Comparison of ENCODE assay signal across 26 cellular contexts in the genomic region with DNA sequence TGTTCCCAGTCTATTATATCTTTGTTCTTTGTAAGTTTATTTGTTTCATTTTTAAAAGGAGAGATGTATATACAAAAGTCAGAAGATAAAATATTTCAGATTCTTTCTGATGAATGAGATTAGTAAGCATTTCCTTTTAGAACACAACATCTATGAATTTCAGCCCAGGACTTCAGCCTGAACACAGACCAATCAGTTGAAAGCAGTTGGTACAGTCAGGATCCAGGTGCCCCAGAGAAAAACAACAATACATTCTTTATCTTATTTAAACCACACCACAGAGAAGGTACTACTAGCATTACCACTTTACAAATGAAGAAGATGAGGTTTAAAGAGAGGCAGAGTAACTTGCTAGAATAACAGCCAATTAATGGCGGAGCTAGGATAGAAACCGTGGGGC.
DNase-seq lines count a peak whose midpoint lies in the region; ATAC-seq and TF ChIP-seq lines count a peak whose summit lies in the region.
"Had no signal": no experiment of that assay in that cellular context is flagged by ENCODE, and none has a peak within 500 bp of the region (broad histone marks: within the 10 kb centered on the region; RNA-seq: fewer than 3 reads in every experiment).

No MANE protein-coding gene starts in this region.

- H3K4me1 ChIP-seq in adipocyte (ENCODE audit: control insufficient read depth, insufficient read depth, low read length): no peaks in the 10 kb centered on the region
- H3K4me1 ChIP-seq: BE2C, vagina had no signal

- H3K9me3 Mint-ChIP-seq in activated T-cell treated with anti-CD3 and anti-CD28 coated beads, Interleukin-2, amount 50 U/mL, for 72 hours: no peaks in the 10 kb centered on the region
- no peaks in the 10 kb centered on the region for H3K9me3 Mint-ChIP-seq in HFFc6
- H3K9me3 Mint-ChIP-seq in naive thymus-derived CD8-positive, alpha-beta T cell: peaks cover 0 to 8% (median 0%) of the 10 kb centered on the region in 9 donors
- H3K9me3 Mint-ChIP-seq: H9, nephron had no signal

- H3K4me3 Mint-ChIP-seq in activated T-cell treated with anti-CD3 and anti-CD28 coated beads, Interleukin-2, amount 50 U/mL, for 72 hours: peak overlapping the region; percentile 21 to 74
- no peak overlapping the region for H3K4me3 Mint-ChIP-seq in HFFc6
- peak overlapping the region in 5 of 10 donors; percentile 28 to 50 (median 43) for H3K4me3 Mint-ChIP-seq in naive thymus-derived CD8-positive, alpha-beta T cell
- H3K4me3 Mint-ChIP-seq: activated naive CD8-positive, alpha-beta T cell treated with anti-CD3 and anti-CD28 coated beads for 36 hours; dendritic cell treated with granulocyte-macrophage colony-stimulating factor and Interleukin-4, amounts not matched to agents 40 ng/mL and 50 ng/mL, for 4 days; H9; nephron; stimulated activated naive CD8-positive, alpha-beta T cell treated with anti-CD3 and anti-CD28 coated beads, Interleukin-15, Interleukin-2, amounts not matched to agents 100 ng/mL and 50 ng/mL, for 24 hours; T-helper 1 cell treated with Interleukin-12 subunit alpha and Interleukin-12 subunit beta and Interleukin-4 antibody, amounts not matched to agents 30 μg/mL and 1 μg/mL, for 36 hours had no signal

- H3K9ac ChIP-seq in adipocyte (ENCODE audit: low read length): no peak overlapping the region

- H3K4me1 Mint-ChIP-seq in activated T-cell treated with anti-CD3 and anti-CD28 coated beads, Interleukin-2, amount 50 U/mL, for 72 hours (ENCODE audit: low read depth): peaks cover 13% of the 10 kb centered on the region
- H3K4me1 Mint-ChIP-seq in HFFc6 (ENCODE audit: low read depth): peaks cover 27% of the 10 kb centered on the region
- peaks cover 12 to 46% (median 28%) of the 10 kb centered on the region in 4 donors for H3K4me1 Mint-ChIP-seq in naive thymus-derived CD8-positive, alpha-beta T cell
- H3K4me1 Mint-ChIP-seq: nephron had no signal

- no peaks in the 10 kb centered on the region for H3K27me3 Mint-ChIP-seq in activated T-cell treated with anti-CD3 and anti-CD28 coated beads, Interleukin-2, amount 50 U/mL, for 72 hours (ENCODE audit: low read depth)
- H3K27me3 Mint-ChIP-seq in HFFc6 (ENCODE audit: insufficient read depth): no peaks in the 10 kb centered on the region
- H3K27me3 Mint-ChIP-seq in naive thymus-derived CD8-positive, alpha-beta T cell: no peaks in the 10 kb centered on the region
- H3K27me3 Mint-ChIP-seq: activated naive CD8-positive, alpha-beta T cell treated with anti-CD3 and anti-CD28 coated beads for 36 hours; dendritic cell treated with granulocyte-macrophage colony-stimulating factor and Interleukin-4, amounts not matched to agents 40 ng/mL and 50 ng/mL, for 4 days; stimulated activated naive CD8-positive, alpha-beta T cell treated with anti-CD3 and anti-CD28 coated beads, Interleukin-15, Interleukin-2, amounts not matched to agents 100 ng/mL and 50 ng/mL, for 24 hours had no signal

- H3K9me3 ChIP-seq in adipocyte (ENCODE audit: control insufficient read depth, low read length): no peaks in the 10 kb centered on the region
- H3K9me3 ChIP-seq: BE2C, thoracic aorta, vagina had no signal

- no peak for ATAC-seq in activated T-cell treated with anti-CD3 and anti-CD28 coated beads, Interleukin-2, amount 50 U/mL, for 72 hours (replicated peaks in 1 of 2)
- ATAC-seq in naive thymus-derived CD8-positive, alpha-beta T cell: no peak

- H3K27ac Mint-ChIP-seq in activated T-cell treated with anti-CD3 and anti-CD28 coated beads, Interleukin-2, amount 50 U/mL, for 72 hours: peak overlapping the region; percentile 79
- H3K27ac Mint-ChIP-seq in HFFc6: no peak overlapping the region
- H3K27ac Mint-ChIP-seq in naive thymus-derived CD8-positive, alpha-beta T cell: peak overlapping the region in 9 of 10 donors; percentile 7 to 88 (median 67)
- H3K27ac Mint-ChIP-seq: activated naive CD8-positive, alpha-beta T cell treated with anti-CD3 and anti-CD28 coated beads for 36 hours; dendritic cell treated with granulocyte-macrophage colony-stimulating factor and Interleukin-4, amounts not matched to agents 40 ng/mL and 50 ng/mL, for 4 days; H9; nephron; stimulated activated naive CD8-positive, alpha-beta T cell treated with anti-CD3 and anti-CD28 coated beads, Interleukin-15, Interleukin-2, amounts not matched to agents 100 ng/mL and 50 ng/mL, for 24 hours; T-helper 1 cell treated with Interleukin-12 subunit alpha and Interleukin-12 subunit beta and Interleukin-4 antibody, amounts not matched to agents 30 μg/mL and 1 μg/mL, for 36 hours had no signal

- no peaks in the 10 kb centered on the region for H3K27me3 ChIP-seq in adipocyte (replicated peaks; ENCODE audit: control insufficient read depth, insufficient read depth, low read length)
- H3K27me3 ChIP-seq: BE2C, vagina had no signal

- no peak for DNase-seq in activated T-cell treated with anti-CD3 and anti-CD28 coated beads, Interleukin-2, amount 50 U/mL, for 72 hours
- DNase-seq in activated T-cell treated with anti-CD3 and anti-CD28 coated beads, Interleukin-2, amount 50 U/mL, for 1 hour: no peak
- peak; percentile 7 for DNase-seq in HFFc6
- peak; percentile 10 for DNase-seq in adipocyte (ENCODE audit: low read depth)
- DNase-seq in naive thymus-derived CD8-positive, alpha-beta T cell: no peak
- DNase-seq in Kasumi-1 (lab: John Stamatoyannopoulos, UW): no peak
- DNase-seq in medulla oblongata (ENCODE audit: extremely low spot score): no peak
- DNase-seq in mucosa of gallbladder (ENCODE audit: low spot score): no peak
- DNase-seq: activated CD4-positive, CD25-positive, alpha-beta regulatory T cell treated with anti-CD3 and anti-CD28 coated beads, Interleukin-2, amount 50 U/mL, for 72 hours; activated naive CD8-positive, alpha-beta T cell treated with anti-CD3 and anti-CD28 coated beads for 36 hours; activated T-cell treated with anti-CD3 and anti-CD28 coated beads, Interleukin-2, amount 50 U/mL, for 48 hours; BE2C; caudate nucleus; GF-D8; glutamatergic neuron; H9; KBM-7; NCI-H1436; NCI-H2107; NCI-H446 treated with DMSO at 0.1 percent for 48 hours had no signal

- POLR2A ChIA-PET in naive thymus-derived CD8-positive, alpha-beta T cell (lab: Charles Lee): no interaction called here

- TF ChIP-seq CTCF in HFFc6 (IDR thresholded peaks at IDR 0.05): no peak

- no peaks in the 10 kb centered on the region for H3K36me3 ChIP-seq in adipocyte (ENCODE audit: control insufficient read depth, insufficient read depth, low read length, severe bottlenecking)
- H3K36me3 ChIP-seq: BE2C, thoracic aorta, vagina had no signal

- no peaks in the 10 kb centered on the region for H3K36me3 Mint-ChIP-seq in activated T-cell treated with anti-CD3 and anti-CD28 coated beads, Interleukin-2, amount 50 U/mL, for 72 hours (ENCODE audit: insufficient read depth in 2 of 2)
- H3K36me3 Mint-ChIP-seq in HFFc6 (ENCODE audit: low read depth): no peaks in the 10 kb centered on the region
- H3K36me3 Mint-ChIP-seq in naive thymus-derived CD8-positive, alpha-beta T cell: peaks cover 0 to 2% (median 0%) of the 10 kb centered on the region in 3 donors

- H3K4me3 ChIP-seq in adipocyte (ENCODE audit: low read length): no peak overlapping the region
- H3K4me3 ChIP-seq: thoracic aorta, vagina had no signal

Comparison
In these comparisons a context has a peak if more than half of its experiments do, and no peak if none do; other contexts are left out.
1. DNase-seq: peak in HFFc6 (single experiment) and adipocyte (single experiment); none in activated T-cell treated with anti-CD3 and anti-CD28 coated beads, Interleukin-2, amount 50 U/mL, for 72 hours (0 of 2), activated T-cell treated with anti-CD3 and anti-CD28 coated beads, Interleukin-2, amount 50 U/mL, for 1 hour (single experiment), naive thymus-derived CD8-positive, alpha-beta T cell (0 of 10), Kasumi-1 (0 of 2), medulla oblongata (single experiment) and mucosa of gallbladder (single experiment).